Comparison of ENCODE assay signal across 1 cellular context in the genomic region with DNA sequence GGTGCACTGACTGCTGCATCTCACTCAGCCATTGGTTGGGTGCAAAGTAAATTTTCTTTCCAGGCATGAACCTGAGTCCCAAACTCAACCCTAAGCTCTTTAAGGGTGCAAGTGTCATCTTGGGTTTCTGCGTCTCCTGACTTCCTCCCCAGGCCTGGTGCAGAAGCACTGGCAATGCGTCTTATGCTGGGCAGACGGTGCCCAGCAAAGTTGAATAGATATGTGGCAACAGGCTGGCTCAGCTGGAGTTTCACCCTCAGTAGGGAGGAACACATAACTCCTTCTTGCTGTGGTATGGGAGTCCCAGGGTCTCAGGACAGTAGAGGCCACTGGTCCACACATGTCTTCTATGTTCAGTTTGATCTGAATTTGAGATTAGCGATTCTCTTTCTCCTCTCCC.
TF ChIP-seq lines count a peak whose summit lies in the region.

No MANE protein-coding gene starts in this region.

TF ChIP-seq in IMR-90, 13 proteins besides CTCF, POLR2A, EP300 and RAD21:
- TF ChIP-seq CEBPB (IDR thresholded peaks at IDR 0.05; ENCODE audit: low read depth, low read length) (no peak), NFE2L2 (IDR thresholded peaks at IDR 0.05; ENCODE audit: low read depth, low read length) (no peak), BHLHE40 (IDR thresholded peaks at IDR 0.05; ENCODE audit: low read depth, low read length) (no peak), FOS (IDR thresholded peaks at IDR 0.05; ENCODE audit: low read depth, low read length) (no peak), RCOR1 (IDR thresholded peaks at IDR 0.05; ENCODE audit: insufficient replicate concordance, low read length) (no peak), SMC3 (IDR thresholded peaks at IDR 0.05; ENCODE audit: low read depth, low read length) (no peak)
- TF ChIP-seq, protein P1, sequence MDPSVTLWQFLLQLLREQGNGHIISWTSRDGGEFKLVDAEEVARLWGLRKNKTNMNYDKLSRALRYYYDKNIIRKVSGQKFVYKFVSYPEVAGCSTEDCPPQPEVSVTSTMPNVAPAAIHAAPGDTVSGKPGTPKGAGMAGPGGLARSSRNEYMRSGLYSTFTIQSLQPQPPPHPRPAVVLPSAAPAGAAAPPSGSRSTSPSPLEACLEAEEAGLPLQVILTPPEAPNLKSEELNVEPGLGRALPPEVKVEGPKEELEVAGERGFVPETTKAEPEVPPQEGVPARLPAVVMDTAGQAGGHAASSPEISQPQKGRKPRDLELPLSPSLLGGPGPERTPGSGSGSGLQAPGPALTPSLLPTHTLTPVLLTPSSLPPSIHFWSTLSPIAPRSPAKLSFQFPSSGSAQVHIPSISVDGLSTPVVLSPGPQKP (IDR thresholded peaks at IDR 0.05; ENCODE audit: borderline replicate concordance, low read depth, low read length): no peak
